In genomic region chr3:67433109-67433508, GRCh38 we compare ENCODE assay signal across 28 cellular contexts.
"Had no signal": no experiment of that assay in that cellular context is flagged by ENCODE, and none has a peak within 500 bp of the region (broad histone marks: within the 10 kb centered on the region; RNA-seq: fewer than 3 reads in every experiment).

No MANE protein-coding gene starts in this region.

- H3K36me3 Mint-ChIP-seq: stimulated activated effector memory CD8-positive, alpha-beta T cell treated with anti-CD3 and anti-CD28 coated beads, Interleukin-12 subunit alpha, Interleukin-12 subunit beta, amount 100 ng/mL, for 72 hours had no signal

- H3K4me1 Mint-ChIP-seq: nephron progenitor cell had no signal

- H3K9me3 Mint-ChIP-seq: natural killer cell treated with Interleukin-12 subunit alpha and Interleukin-12 subunit beta and Interleukin-15 and Interleukin-18, amount 100 ng/mL, for 72 hours had no signal

- H3K27ac ChIP-seq: ovary, parathyroid adenoma, psoas muscle, right lobe of liver, sigmoid colon, stomach, thoracic aorta, thyroid gland, tibial nerve, upper lobe of left lung, vagina had no signal

- H3K4me1 ChIP-seq: parathyroid adenoma, psoas muscle, right lobe of liver, sigmoid colon, stomach, thyroid gland, tibial nerve, upper lobe of left lung, vagina had no signal

- H3K79me2 ChIP-seq: parathyroid adenoma had no signal

- H3K9ac ChIP-seq: parathyroid adenoma had no signal

- H3K4me3 Mint-ChIP-seq: naive thymus-derived CD8-positive, alpha-beta T cell; natural killer cell treated with Interleukin-12 subunit alpha and Interleukin-12 subunit beta and Interleukin-15 and Interleukin-18, amount 100 ng/mL, for 72 hours; nephron progenitor cell; neural crest cell; stimulated activated effector memory CD8-positive, alpha-beta T cell treated with anti-CD3 and anti-CD28 coated beads, Interleukin-12 subunit alpha, Interleukin-12 subunit beta, amount 100 ng/mL, for 72 hours; stimulated activated naive B cell treated with anti-CD40 and anti-IgM and Interleukin-4, amounts not matched to agents 10 μg/mL and 1 μg/mL and 100 μg/mL, for 72 hours; stimulated activated naive CD8-positive, alpha-beta T cell treated with anti-CD3 and anti-CD28 coated beads, Interleukin-15, Interleukin-2, amounts not matched to agents 100 ng/mL and 50 ng/mL, for 24 hours had no signal

- DNase-seq: naive thymus-derived CD8-positive, alpha-beta T cell; nephron progenitor cell; occipital lobe; ovary; posterior cingulate gyrus; psoas muscle; right cardiac atrium; right lobe of liver; sigmoid colon; small intestine; stimulated activated CD4-positive, alpha-beta T cell treated with anti-CD3 and anti-CD28 coated beads, Interleukin-15, amount 100 ng/mL, for 24 hours; stimulated activated CD4-positive, alpha-beta T cell treated with anti-CD3 and anti-CD28 coated beads, Interleukin-2, amount 100 ng/mL, for 24 hours; stimulated activated CD4-positive, alpha-beta T cell treated with anti-CD3 and anti-CD28 coated beads, Interleukin-2, amount 100 ng/mL, for 48 hours; stimulated activated CD4-positive, alpha-beta T cell treated with anti-CD3 and anti-CD28 coated beads, Interleukin-4, amount 100 ng/mL, for 24 hours; stimulated activated naive B cell treated with anti-CD40 and anti-IgM and Interleukin-4, amounts not matched to agents 10 μg/mL and 1 μg/mL and 100 μg/mL, for 72 hours; stimulated activated naive CD4-positive, alpha-beta T cell treated with Interleukin-2 at 50 U/mL for 16 hours; stomach; thyroid gland; upper lobe of left lung had no signal

- ATAC-seq: naive thymus-derived CD8-positive, alpha-beta T cell; natural killer cell treated with Interleukin-12 subunit alpha and Interleukin-12 subunit beta and Interleukin-15 and Interleukin-18, amount 100 ng/mL, for 72 hours; psoas muscle; right cardiac atrium; right lobe of liver; stimulated activated effector memory CD8-positive, alpha-beta T cell treated with anti-CD3 and anti-CD28 coated beads, Interleukin-12 subunit alpha, Interleukin-12 subunit beta, amount 100 ng/mL, for 72 hours; stimulated activated naive B cell treated with anti-CD40 and anti-IgM and Interleukin-4, amounts not matched to agents 10 μg/mL and 1 μg/mL and 100 μg/mL, for 72 hours had no signal

- H3K9me3 ChIP-seq: ovary, psoas muscle, right lobe of liver, sigmoid colon, stomach, thoracic aorta, thyroid gland, tibial nerve, upper lobe of left lung, vagina had no signal

- H3K27me3 ChIP-seq: ovary, right lobe of liver, sigmoid colon, stomach, thyroid gland, tibial nerve, upper lobe of left lung, vagina had no signal

- H3K27me3 Mint-ChIP-seq: naive thymus-derived CD8-positive, alpha-beta T cell; natural killer cell treated with Interleukin-12 subunit alpha and Interleukin-12 subunit beta and Interleukin-15 and Interleukin-18, amount 100 ng/mL, for 72 hours; progenitor cell of endocrine pancreas; stimulated activated naive B cell treated with anti-CD40 and anti-IgM and Interleukin-4, amounts not matched to agents 10 μg/mL and 1 μg/mL and 100 μg/mL, for 72 hours; stimulated activated naive CD8-positive, alpha-beta T cell treated with anti-CD3 and anti-CD28 coated beads, Interleukin-15, Interleukin-2, amounts not matched to agents 100 ng/mL and 50 ng/mL, for 24 hours had no signal

- H2AFZ ChIP-seq: parathyroid adenoma had no signal

- H3K36me3 ChIP-seq: ovary, right lobe of liver, sigmoid colon, thoracic aorta, thyroid gland, upper lobe of left lung, vagina had no signal

- H3K27ac Mint-ChIP-seq: naive thymus-derived CD8-positive, alpha-beta T cell; natural killer cell treated with Interleukin-12 subunit alpha and Interleukin-12 subunit beta and Interleukin-15 and Interleukin-18, amount 100 ng/mL, for 72 hours; nephron progenitor cell; progenitor cell of endocrine pancreas; stimulated activated effector memory CD8-positive, alpha-beta T cell treated with anti-CD3 and anti-CD28 coated beads, Interleukin-12 subunit alpha, Interleukin-12 subunit beta, amount 100 ng/mL, for 72 hours; stimulated activated naive B cell treated with anti-CD40 and anti-IgM and Interleukin-4, amounts not matched to agents 10 μg/mL and 1 μg/mL and 100 μg/mL, for 72 hours; stimulated activated naive CD8-positive, alpha-beta T cell treated with anti-CD3 and anti-CD28 coated beads, Interleukin-15, Interleukin-2, amounts not matched to agents 100 ng/mL and 50 ng/mL, for 24 hours had no signal

- H3K4me3 ChIP-seq: ovary, psoas muscle, right lobe of liver, sigmoid colon, stomach, thoracic aorta, thyroid gland, tibial nerve, upper lobe of left lung, vagina had no signal
